21 cellular contexts compared by ENCODE assay signal in the genomic region with DNA sequence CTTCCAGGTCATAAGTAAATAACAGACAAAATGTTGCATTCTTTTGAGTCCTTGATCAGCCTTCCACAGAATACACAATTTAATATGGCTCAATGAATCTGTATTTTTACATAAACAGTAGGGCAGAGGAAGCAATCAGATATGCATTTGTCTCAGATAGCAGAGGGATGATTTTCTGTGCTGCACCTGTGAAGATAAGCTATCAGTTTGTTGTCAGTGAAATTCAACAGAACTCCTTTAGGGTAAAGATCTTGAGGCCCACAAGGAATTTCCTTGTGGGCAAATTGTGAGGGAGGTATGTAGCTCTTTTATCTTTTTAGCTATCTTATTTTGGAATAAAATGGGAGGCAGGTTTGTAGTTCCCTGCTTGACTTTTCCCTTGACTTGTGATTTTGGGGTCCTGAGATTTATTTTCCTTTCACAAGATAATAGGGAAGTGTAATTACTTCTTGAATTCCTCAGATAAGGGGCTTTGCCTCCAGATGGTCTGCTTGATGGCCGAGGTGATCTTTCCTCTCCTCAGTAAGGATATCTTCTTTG.
DNase-seq lines count a peak whose midpoint lies in the region; ATAC-seq and TF ChIP-seq lines count a peak whose summit lies in the region.
"Had no signal": no experiment of that assay in that cellular context is flagged by ENCODE, and none has a peak within 500 bp of the region (broad histone marks: within the 10 kb centered on the region; RNA-seq: fewer than 3 reads in every experiment).

No MANE protein-coding gene starts in this region.

- H3K4me1 Mint-ChIP-seq in Caco-2 (ENCODE audit: low read depth, unreplicated experiment) (peaks cover 33% of the 10 kb centered on the region), neural progenitor cell (no peaks in the 10 kb centered on the region)
- H3K4me1 Mint-ChIP-seq: B cell had no signal

- ATAC-seq in HG02938 (IDR thresholded peaks at IDR 0.05; ENCODE audit: unreplicated experiment): no peak
- no peak for ATAC-seq in HG02763 (IDR thresholded peaks at IDR 0.05; ENCODE audit: unreplicated experiment)
- ATAC-seq: CD8-positive, alpha-beta T cell had no signal

- H3K4me3 ChIP-seq in Caco-2 (ENCODE audit: low read depth, low read length): no peak overlapping the region
- no peak overlapping the region for H3K4me3 ChIP-seq in HUES6 (ENCODE audit: low read depth, low read length)
- no peak overlapping the region for H3K4me3 ChIP-seq in hepatocyte
- H3K4me3 ChIP-seq in neural progenitor cell: no peak overlapping the region
- H3K4me3 ChIP-seq: HAP-1, MG63 had no signal

- H3K36me3 Mint-ChIP-seq in Caco-2 (ENCODE audit: insufficient read depth, unreplicated experiment) (peaks cover 50% of the 10 kb centered on the region), neural progenitor cell (no peaks in the 10 kb centered on the region)
- H3K36me3 Mint-ChIP-seq: CD8-positive, alpha-beta T cell had no signal

- H4K20me1 ChIP-seq in hepatocyte (ENCODE audit: insufficient read depth, poor library complexity, severe bottlenecking): no peaks in the 10 kb centered on the region
- no peaks in the 10 kb centered on the region for H4K20me1 ChIP-seq in neural progenitor cell (ENCODE audit: low read depth)

- TF ChIP-seq CTCF in Caco-2 (IDR thresholded peaks at IDR 0.05; ENCODE audit: insufficient read depth in 1 of 2, low read depth in 1 of 2, low read length in 1 of 2, severe bottlenecking in 1 of 2, unreplicated experiment in 1 of 2) (no peak), hepatocyte (IDR thresholded peaks at IDR 0.05; ENCODE audit: poor library complexity) (no peak), neural progenitor cell (IDR thresholded peaks at IDR 0.05) (no peak)

- H3K9ac ChIP-seq in HUES6 (ENCODE audit: low read length) (peak overlapping the region; percentile 59), neural progenitor cell (no peak overlapping the region)

- H3K36me3 ChIP-seq in Caco-2 (ENCODE audit: control insufficient read depth, insufficient read depth, low read length) (peaks cover 2% of the 10 kb centered on the region; the same call in 1 of the 2 replicates), HUES6 (ENCODE audit: control insufficient read depth, insufficient read depth, low read length) (no peaks in the 10 kb centered on the region), hepatocyte (replicated peaks; ENCODE audit: insufficient read depth, low read depth) (no peaks in the 10 kb centered on the region), neural progenitor cell (no peaks in the 10 kb centered on the region)
- H3K36me3 ChIP-seq: HAP-1, MG63 had no signal

- H3K27ac ChIP-seq in HUES6 (ENCODE audit: low read depth, low read length) (peak overlapping the region; percentile 93), hepatocyte (peak overlapping the region; percentile 47), neural progenitor cell (peak overlapping the region; percentile 62)
- H3K27ac ChIP-seq: 22Rv1, C4-2B, RWPE1 had no signal

- no peaks in the 10 kb centered on the region for H3F3A ChIP-seq in neural progenitor cell (ENCODE audit: low read depth)

- no peaks in the 10 kb centered on the region for H3K79me2 ChIP-seq in hepatocyte
- no peaks in the 10 kb centered on the region for H3K79me2 ChIP-seq in neural progenitor cell (ENCODE audit: low read depth)

- intact Hi-C loops in Caco-2 (cut with micrococcal nuclease; ENCODE audit: unreplicated experiment): loop anchor here (5.0 to 10.0 kb wide), 2 partner anchors 282 to 340 kb away; no protein-coding TSS in a partner anchor

- DNase-seq in Caco-2: peak; percentile 63 to 82
- DNase-seq in hepatocyte (ENCODE audit: low spot score): no peak
- no peak for DNase-seq in neural progenitor cell (ENCODE audit: low spot score)
- DNase-seq in ecto neural progenitor cell (ENCODE audit: low spot score): no peak
- DNase-seq: CD8-positive, alpha-beta T cell; DMS 273 treated with DMSO at 0.1 percent for 48 hours; DMS79 treated with DMSO at 0.1 percent for 48 hours; HFFc6; KG1; MG63; NCI-H2029; NCI-H526 treated with DMSO at 0.1 percent for 48 hours; SHP77 had no signal

- peak overlapping the region; percentile 42 for H3K4me3 Mint-ChIP-seq in Caco-2 (ENCODE audit: unreplicated experiment)
- no peak overlapping the region for H3K4me3 Mint-ChIP-seq in neural progenitor cell
- H3K4me3 Mint-ChIP-seq: B cell; CD8-positive, alpha-beta T cell; HFFc6 had no signal

- H3K4me2 ChIP-seq in hepatocyte (peak overlapping the region; percentile 2), neural progenitor cell (no peak overlapping the region)

- no peak overlapping the region for H2AFZ ChIP-seq in hepatocyte
- no peak overlapping the region for H2AFZ ChIP-seq in neural progenitor cell (replicated peaks)

- no peaks in the 10 kb centered on the region for H3K9me2 ChIP-seq in hepatocyte (replicated peaks; ENCODE audit: insufficient read depth)

- H3K27me3 ChIP-seq in Caco-2 (replicated peaks; ENCODE audit: control insufficient read depth, insufficient read depth, low read length): no peaks in the 10 kb centered on the region
- H3K27me3 ChIP-seq in HUES6 (ENCODE audit: control insufficient read depth, insufficient read depth, low read length): no peaks in the 10 kb centered on the region
- H3K27me3 ChIP-seq in hepatocyte: no peaks in the 10 kb centered on the region
- no peaks in the 10 kb centered on the region for H3K27me3 ChIP-seq in neural progenitor cell
- H3K27me3 ChIP-seq: MG63 had no signal

- H3K27ac Mint-ChIP-seq in Caco-2 (ENCODE audit: unreplicated experiment) (peak overlapping the region; percentile 94), neural progenitor cell (no peak overlapping the region)
- H3K27ac Mint-ChIP-seq: B cell; CD8-positive, alpha-beta T cell; HFFc6 had no signal

- H3K27me3 Mint-ChIP-seq in Caco-2 (ENCODE audit: insufficient read depth, unreplicated experiment) (no peaks in the 10 kb centered on the region), neural progenitor cell (ENCODE audit: insufficient read depth, low read depth) (peaks cover 2% of the 10 kb centered on the region)
- H3K27me3 Mint-ChIP-seq: B cell had no signal

- H3K4me1 ChIP-seq in Caco-2 (peaks cover 62% of the 10 kb centered on the region), HUES6 (ENCODE audit: control insufficient read depth, insufficient read depth, low read length) (peaks cover 24% of the 10 kb centered on the region), hepatocyte (ENCODE audit: insufficient read depth) (peaks cover 11% of the 10 kb centered on the region), neural progenitor cell (no peaks in the 10 kb centered on the region)

- 18% methylated on average over 1 of the region's 1 CpG for WGBS in hepatocyte (ENCODE audit: low lambda C conversion rate, missing lambda C conversion rate)

- H3K9me3 ChIP-seq in Caco-2 (peaks cover 6% of the 10 kb centered on the region; the same call in 1 of the 2 replicates), HUES6 (ENCODE audit: control insufficient read depth, insufficient read depth, low read depth, low read length) (peaks cover 11% of the 10 kb centered on the region), hepatocyte (ENCODE audit: low read depth) (no peaks in the 10 kb centered on the region), neural progenitor cell (ENCODE audit: low read depth) (no peaks in the 10 kb centered on the region)
- H3K9me3 ChIP-seq: HAP-1, MG63 had no signal

- CTCF ChIA-PET in Caco-2 (lab: Charles Lee): no interaction called here

- POLR2A ChIA-PET in Caco-2 (lab: Charles Lee): no interaction called here

- H3K9me3 Mint-ChIP-seq in Caco-2 (ENCODE audit: unreplicated experiment): no peaks in the 10 kb centered on the region
- H3K9me3 Mint-ChIP-seq in neural progenitor cell: peaks cover 5% of the 10 kb centered on the region
- H3K9me3 Mint-ChIP-seq: CD8-positive, alpha-beta T cell; HFFc6 had no signal

- BruUV-seq in Caco-2 (replicated peaks; lab: Mats Ljungman, UMichigan): no TSS peak

Comparison
In these comparisons a context has a peak if more than half of its experiments do, and no peak if none do; other contexts are left out.
1. DNase-seq: peak in Caco-2 (2 of 2); none in hepatocyte (single experiment), neural progenitor cell (single experiment) and ecto neural progenitor cell (single experiment).
2. Peak in every context shown above with its lines, with median percentiles within 50 percentile points of each other: H3K27ac ChIP-seq.